ENCODE assay signal across 22 cellular contexts in the genomic region with DNA sequence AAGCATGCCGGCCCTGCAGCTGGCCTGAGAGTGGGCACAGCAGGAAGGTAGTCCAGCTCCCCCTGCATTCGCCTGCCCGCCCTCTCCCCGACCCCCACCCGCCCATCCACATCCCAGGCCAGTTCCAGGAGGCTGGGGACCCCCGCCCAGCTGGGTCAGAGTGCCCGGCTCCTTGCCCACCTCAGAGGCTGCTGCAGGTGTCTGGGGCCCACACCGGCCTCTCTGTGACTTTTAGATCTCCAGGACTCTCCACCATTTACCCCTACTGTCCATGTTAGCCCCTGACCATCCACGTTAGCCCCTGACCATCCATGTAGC. TPM values are rescaled to one million over a fixed set of nuclear protein-coding genes. Genes with fewer than 3 reads are reported as not detected.
A peak's percentile ranks its signal among the peaks of the same experiment; 100 is the strongest.
DNase-seq lines count a peak whose midpoint lies in the region; ATAC-seq and TF ChIP-seq lines count a peak whose summit lies in the region.
"Had no signal": no experiment of that assay in that cellular context is flagged by ENCODE, and none has a peak within 500 bp of the region (broad histone marks: within the 10 kb centered on the region; RNA-seq: fewer than 3 reads in every experiment).

No MANE protein-coding gene starts in this region.

- no peak for ATAC-seq in sciatic nerve
- no peak for ATAC-seq in HG03045 (IDR thresholded peaks at IDR 0.05; ENCODE audit: unreplicated experiment)
- ATAC-seq: activated CD4-positive, alpha-beta T cell treated with anti-CD3 and anti-CD28 coated beads for 36 hours; foreskin keratinocyte had no signal

- H3K27ac ChIP-seq in ACC112 (ENCODE audit: low read depth, low read length) (peak overlapping the region; percentile 93; the same call in 1 of the 2 replicates), GM23248 (peak overlapping the region; percentile 91; the same call in 1 of the 2 replicates), fibroblast of lung (ENCODE audit: insufficient read depth, low read length) (peak overlapping the region; percentile 94)
- H3K27ac ChIP-seq: adrenal gland, foreskin keratinocyte, ovary, right lobe of liver, thyroid gland had no signal

- H3K9me3 ChIP-seq in GM23248 (ENCODE audit: low read depth) (no peaks in the 10 kb centered on the region), fibroblast of lung (ENCODE audit: control insufficient read depth, insufficient read depth, low read depth, low read length) (no peaks in the 10 kb centered on the region)
- H3K9me3 ChIP-seq: adrenal gland, ovary, right lobe of liver, thyroid gland had no signal

- H3K79me2 ChIP-seq in ACC112 (ENCODE audit: control insufficient read depth, insufficient read depth, low read length, unreplicated experiment): no peaks in the 10 kb centered on the region
- peaks cover 11% of the 10 kb centered on the region for H3K79me2 ChIP-seq in GM23248 (ENCODE audit: insufficient read depth)
- peaks cover 9% of the 10 kb centered on the region for H3K79me2 ChIP-seq in fibroblast of lung (ENCODE audit: control insufficient read depth, insufficient read depth, low read length)

- no peaks in the 10 kb centered on the region for H3K9me2 ChIP-seq in GM23248 (ENCODE audit: insufficient read depth)

- no peak for DNase-seq in GM23248
- no peak for DNase-seq in fibroblast of lung (ENCODE audit: low read depth in 2 of 2)
- peak; percentile 62 for DNase-seq in posterior vena cava (ENCODE audit: low spot score)
- no peak for DNase-seq in cerebellar cortex (ENCODE audit: low spot score)
- no peak for DNase-seq in sciatic nerve (ENCODE audit: low spot score)
- DNase-seq: activated CD4-positive, alpha-beta T cell treated with anti-CD3 and anti-CD28 coated beads for 36 hours; activated gamma-delta T cell treated with Interleukin-2 at 50 U/mL for 16 hours; DND-41; foreskin keratinocyte; hippocampal formation; kidney; mammary epithelial cell; naive B cell; NCI-H1417; NCI-H526 treated with DMSO at 0.1 percent for 48 hours; right lobe of liver; SW 1271; thyroid gland had no signal

- H2AFZ ChIP-seq in ACC112 (ENCODE audit: low read length, unreplicated experiment) (no peak overlapping the region), GM23248 (no peak overlapping the region), fibroblast of lung (ENCODE audit: low read length) (no peak overlapping the region)

- H3K4me3 ChIP-seq in ACC112 (ENCODE audit: low read depth, low read length) (no peak overlapping the region), GM23248 (no peak overlapping the region), fibroblast of lung (replicated peaks in 1 of 4; ENCODE audit: control extremely low read depth in 1 of 4, insufficient read depth in 1 of 4, low read depth in 3 of 4, low read length in 4 of 4) (no peak overlapping the region)
- H3K4me3 ChIP-seq: adrenal gland, ovary, right lobe of liver, thyroid gland had no signal

- no peaks in the 10 kb centered on the region for H3K27me3 ChIP-seq in ACC112 (ENCODE audit: insufficient read depth, low read length)
- H3K27me3 ChIP-seq in GM23248 (replicated peaks; ENCODE audit: insufficient read depth): no peaks in the 10 kb centered on the region
- no peaks in the 10 kb centered on the region for H3K27me3 ChIP-seq in fibroblast of lung (ENCODE audit: control insufficient read depth, insufficient read depth, low read length)
- H3K27me3 ChIP-seq: adrenal gland, ovary, right lobe of liver, thyroid gland had no signal

- H3K4me2 ChIP-seq in GM23248 (ENCODE audit: unreplicated experiment): no peak overlapping the region
- H3K4me2 ChIP-seq in fibroblast of lung (ENCODE audit: extremely low read depth, insufficient read depth, low read length): no peak overlapping the region

- TF ChIP-seq CTCF in fibroblast of lung (conservative IDR thresholded peaks at IDR 0.05 in 1 of 2, IDR thresholded peaks at IDR 0.05 in 1 of 2; ENCODE audit: low read depth in 1 of 2, low read length in 2 of 2): no peak

- H4K20me1 ChIP-seq in GM23248 (ENCODE audit: insufficient read depth) (no peaks in the 10 kb centered on the region), fibroblast of lung (ENCODE audit: control insufficient read depth, extremely low read depth, insufficient read depth, low read length) (no peaks in the 10 kb centered on the region)

- WGBS in GM23248 (ENCODE audit: low coverage in 1 of 2, low lambda C conversion rate in 2 of 2, missing lambda C conversion rate in 2 of 2), 2 experiments: 90 to 96% methylated on average over 9 of the region's 9 CpGs

- peaks cover 26% of the 10 kb centered on the region for H3F3A ChIP-seq in GM23248 (ENCODE audit: insufficient read depth)

- peaks cover 4% of the 10 kb centered on the region; the same call in 1 of the 2 replicates for H3K36me3 ChIP-seq in ACC112 (ENCODE audit: insufficient read depth, low read length)
- no peaks in the 10 kb centered on the region for H3K36me3 ChIP-seq in GM23248 (ENCODE audit: low read depth)
- H3K36me3 ChIP-seq in fibroblast of lung (ENCODE audit: control insufficient read depth, insufficient read depth, low read length): peaks cover 3% of the 10 kb centered on the region
- H3K36me3 ChIP-seq: adrenal gland, ovary, right lobe of liver, thyroid gland had no signal

- H3K9ac ChIP-seq in GM23248 (no peak overlapping the region), fibroblast of lung (ENCODE audit: insufficient read depth, low read length) (no peak overlapping the region)

- intact Hi-C loops in posterior vena cava (cut with DNase I): no loop called here
- intact Hi-C loops in sciatic nerve (cut with DNase I): no loop called here

- in situ Hi-C loops in GM23248 (cut with MboI): no loop called here

- peaks cover 43% of the 10 kb centered on the region for H3K4me1 ChIP-seq in ACC112 (ENCODE audit: control insufficient read depth, insufficient read depth, low read length, unreplicated experiment)
- peaks cover 51% of the 10 kb centered on the region for H3K4me1 ChIP-seq in GM23248 (ENCODE audit: insufficient read depth)
- peaks cover 47% of the 10 kb centered on the region for H3K4me1 ChIP-seq in fibroblast of lung (ENCODE audit: control insufficient read depth, extremely low read depth, insufficient read depth, low read length)
- H3K4me1 ChIP-seq: foreskin keratinocyte, right lobe of liver had no signal

RNA-seq across cellular contexts. Expression of a gene that starts 46.3 kb away (rescaled TPM):
- total RNA-seq in GM23248 (2014; rRNA removed; shearing (Covaris generic)): 32.4 and 39.9 TPM in 2 replicates
- polyA plus RNA-seq in GM23248 (2016; fragmentation: Nextera tagmentation; extraction: Ambion mirVana) (40.9 and 43.0 TPM in 2 replicates), fibroblast of lung (19.9 and 24.3 TPM in 2 replicates)
- total RNA-seq in fibroblast of lung (34.5 and 36.5 TPM in 2 replicates), posterior vena cava (10 to 100 TPM; 52.6 to 54.2 TPM), sciatic nerve (58.4 TPM)
- 36.3 and 49.1 TPM in 2 replicates for polyA plus RNA-seq in fibroblast of lung (2012)
- polyA minus RNA-seq in fibroblast of lung (ENCODE audit: low replicate concordance): 38.8 and 41.0 TPM in 2 replicates
